In genomic region chr13:75197803-75198202, GRCh38 we compare ENCODE assay signal across 23 cellular contexts.
"Had no signal": no experiment of that assay in that cellular context is flagged by ENCODE, and none has a peak within 500 bp of the region (broad histone marks: within the 10 kb centered on the region; RNA-seq: fewer than 3 reads in every experiment).

No MANE protein-coding gene starts in this region.

- H3K4me1 ChIP-seq: colonic mucosa, thyroid gland had no signal

- H3K4me3 ChIP-seq: colonic mucosa, hepatocyte, lung, thyroid gland had no signal

- H3K27me3 ChIP-seq: brain microvascular endothelial cell, colonic mucosa, hepatocyte, neutrophil, thyroid gland had no signal

- H3K4me2 ChIP-seq: hepatocyte had no signal

- H3K27ac Mint-ChIP-seq: activated CD4-positive, alpha-beta T cell treated with anti-CD3 and anti-CD28 coated beads, Interleukin-2, amount 10 ng/mL, durations not matched to agents 24 days and 14 days; activated CD8-positive, alpha-beta T cell treated with anti-CD3 and anti-CD28 coated beads for 36 hours; activated naive CD4-positive, alpha-beta T cell treated with anti-CD3 and anti-CD28 coated beads, Interleukin-2, amount 10 ng/mL, durations not matched to agents 7 days and 5 days; activated naive CD8-positive, alpha-beta T cell treated with anti-CD3 and anti-CD28 coated beads, Interleukin-2, amount 50 U/mL, for 24 hours; endodermal cell; T-helper 2 cell treated with Interferon-gamma antibody and Interleukin-4, amounts not matched to agents 5 μg/mL and 100 μg/mL, for 36 hours had no signal

- ATAC-seq: activated CD8-positive, alpha-beta T cell treated with anti-CD3 and anti-CD28 coated beads for 36 hours; activated naive CD8-positive, alpha-beta T cell treated with anti-CD3 and anti-CD28 coated beads, Interleukin-2, amount 50 U/mL, for 24 hours had no signal

- H3K4me3 Mint-ChIP-seq: activated CD4-positive, alpha-beta T cell treated with anti-CD3 and anti-CD28 coated beads, Interleukin-2, amount 10 ng/mL, durations not matched to agents 24 days and 14 days; activated CD8-positive, alpha-beta T cell treated with anti-CD3 and anti-CD28 coated beads for 36 hours; activated naive CD4-positive, alpha-beta T cell treated with anti-CD3 and anti-CD28 coated beads, Interleukin-2, amount 10 ng/mL, durations not matched to agents 7 days and 5 days; activated naive CD8-positive, alpha-beta T cell treated with anti-CD3 and anti-CD28 coated beads, Interleukin-2, amount 50 U/mL, for 24 hours; central memory CD8-positive, alpha-beta T cell; endodermal cell; T-helper 2 cell treated with Interferon-gamma antibody and Interleukin-4, amounts not matched to agents 5 μg/mL and 100 μg/mL, for 36 hours had no signal

- H3K36me3 ChIP-seq: brain microvascular endothelial cell, colonic mucosa, neutrophil, thyroid gland had no signal

- DNase-seq: activated CD4-positive, alpha-beta T cell treated with anti-CD3 and anti-CD28 coated beads, Interleukin-2, amount 10 ng/mL, durations not matched to agents 24 days and 14 days; activated CD8-positive, alpha-beta T cell treated with anti-CD3 and anti-CD28 coated beads for 36 hours; activated effector memory CD4-positive, alpha-beta T cell treated with Interleukin-2 at 50 U/mL for 16 hours; activated naive CD4-positive, alpha-beta T cell treated with anti-CD3 and anti-CD28 coated beads, Interleukin-2, amount 10 ng/mL, durations not matched to agents 7 days and 5 days; activated naive CD8-positive, alpha-beta T cell treated with anti-CD3 and anti-CD28 coated beads, Interleukin-2, amount 50 U/mL, for 24 hours; activated T-cell treated with anti-CD3 and anti-CD28 coated beads, Interleukin-2, amount 50 U/mL, for 48 hours; anterior cingulate cortex; brain microvascular endothelial cell; colonic mucosa; endodermal cell; foreskin fibroblast; left cardiac atrium; midbrain; stimulated activated CD4-positive, alpha-beta T cell treated with anti-CD3 and anti-CD28 coated beads, Interleukin-1b, Interleukin-23, amount 100 ng/mL, for 48 hours; stimulated activated CD8-positive, alpha-beta memory T cell treated with anti-CD3 and anti-CD28 coated beads, Interleukin-4, amount 100 ng/mL, for 48 hours; stimulated activated naive CD4-positive, alpha-beta T cell; thyroid gland had no signal

- H3K9me3 Mint-ChIP-seq: activated CD4-positive, alpha-beta T cell treated with anti-CD3 and anti-CD28 coated beads, Interleukin-2, amount 10 ng/mL, durations not matched to agents 24 days and 14 days; activated CD8-positive, alpha-beta T cell treated with anti-CD3 and anti-CD28 coated beads for 36 hours; activated naive CD4-positive, alpha-beta T cell treated with anti-CD3 and anti-CD28 coated beads, Interleukin-2, amount 10 ng/mL, durations not matched to agents 7 days and 5 days; activated naive CD8-positive, alpha-beta T cell treated with anti-CD3 and anti-CD28 coated beads, Interleukin-2, amount 50 U/mL, for 24 hours; central memory CD8-positive, alpha-beta T cell; endodermal cell; T-helper 2 cell treated with Interferon-gamma antibody and Interleukin-4, amounts not matched to agents 5 μg/mL and 100 μg/mL, for 36 hours had no signal

- H3K27ac ChIP-seq: brain microvascular endothelial cell, colonic mucosa, epithelial cell of prostate, hepatocyte, neutrophil, thyroid gland had no signal

- H2AFZ ChIP-seq: hepatocyte had no signal

- H3K36me3 Mint-ChIP-seq: activated naive CD4-positive, alpha-beta T cell treated with anti-CD3 and anti-CD28 coated beads, Interleukin-2, amount 10 ng/mL, durations not matched to agents 7 days and 5 days had no signal

- H3K4me1 Mint-ChIP-seq: activated CD4-positive, alpha-beta T cell treated with anti-CD3 and anti-CD28 coated beads, Interleukin-2, amount 10 ng/mL, durations not matched to agents 24 days and 14 days; activated naive CD4-positive, alpha-beta T cell treated with anti-CD3 and anti-CD28 coated beads, Interleukin-2, amount 10 ng/mL, durations not matched to agents 7 days and 5 days; activated naive CD8-positive, alpha-beta T cell treated with anti-CD3 and anti-CD28 coated beads, Interleukin-2, amount 50 U/mL, for 24 hours; central memory CD8-positive, alpha-beta T cell; endodermal cell had no signal

- H3K9me3 ChIP-seq: colonic mucosa, neutrophil, thyroid gland had no signal
